20 cellular contexts compared by ENCODE assay signal in the genomic region with DNA sequence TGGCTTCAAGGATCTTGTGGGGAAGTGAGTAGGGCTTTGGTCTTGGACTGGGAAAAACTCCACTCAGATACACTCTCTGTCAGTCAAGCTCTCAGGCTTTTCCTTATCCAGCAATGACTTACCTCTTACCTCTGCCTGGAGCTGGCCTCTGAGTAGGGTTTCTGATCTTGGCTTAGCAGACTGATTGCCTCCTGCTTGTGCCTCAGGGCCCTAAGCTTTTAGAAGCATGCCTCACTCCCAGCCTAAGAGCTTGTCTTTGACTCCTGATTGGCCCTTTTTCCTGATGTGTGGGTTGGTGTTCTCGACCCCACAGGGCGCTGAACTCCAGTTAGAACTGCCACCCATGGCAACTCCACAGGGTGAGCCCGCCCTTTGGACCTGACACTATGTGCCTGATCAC.
DNase-seq lines count a peak whose midpoint lies in the region; ATAC-seq, FAIRE-seq and TF ChIP-seq lines count a peak whose summit lies in the region.
"Had no signal": no experiment of that assay in that cellular context is flagged by ENCODE, and none has a peak within 500 bp of the region (broad histone marks: within the 10 kb centered on the region; RNA-seq: fewer than 3 reads in every experiment).

No MANE protein-coding gene starts in this region.

- no peak overlapping the region for H3K4me2 ChIP-seq in H1 (ENCODE audit: insufficient read depth in 1 of 2, low read depth in 2 of 2, low read length in 2 of 2)

- no peaks in the 10 kb centered on the region for H3K9me3 Mint-ChIP-seq in HFFc6
- H3K9me3 Mint-ChIP-seq in neural crest cell: no peaks in the 10 kb centered on the region
- H3K9me3 Mint-ChIP-seq: CD8-positive, alpha-beta T cell had no signal

- H3K14ac ChIP-seq in H1 (ENCODE audit: insufficient read length): no peak overlapping the region

- H3K79me1 ChIP-seq in H1 (ENCODE audit: low read depth, low read length): no peaks in the 10 kb centered on the region

- no peak for TF ChIP-seq EP300 in H1 (IDR thresholded peaks at IDR 0.05; ENCODE audit: borderline replicate concordance in 1 of 2, low read depth in 2 of 2, low read length in 2 of 2)

- CTCF ChIA-PET in H1 (lab: Charles Lee; ENCODE audit: partially characterized antibody): interaction anchor here (1.1 to 4.1 kb wide), 7 partner anchors 8 to 86 kb away, joined by 3 to 28 read pairs (median 3); no protein-coding TSS in a partner anchor

- POLR2A ChIA-PET in H1 (lab: Charles Lee; ENCODE audit: partially characterized antibody): no interaction called here

- H3K4me1 Mint-ChIP-seq in HFFc6 (ENCODE audit: low read depth) (peaks cover 54% of the 10 kb centered on the region), neural crest cell (peaks cover 31% of the 10 kb centered on the region)
- H3K4me1 Mint-ChIP-seq: B cell, IgD-negative memory B cell had no signal

- peaks cover 0 to 3% (median 0%) of the 10 kb centered on the region in 4 experiments; a peak in 1 of 7 replicates for H3K27me3 ChIP-seq in H1 (replicated peaks in 1 of 4; ENCODE audit: control insufficient read depth in 3 of 4, extremely low read depth in 1 of 4, insufficient read depth in 3 of 4, low read length in 3 of 4)
- H3K27me3 ChIP-seq: BLaER1 treated with 17β-estradiol and CSF1 and Interleukin-3, amounts not matched to agents 10 nM and 100 nM had no signal

- DNase-seq in HFFc6 (no peak), H1 (ENCODE audit: low read depth in 1 of 2, low spot score in 2 of 2) (no peak), neural crest cell (ENCODE audit: low read depth, low spot score) (no peak), OCI-M1 (lab: John Stamatoyannopoulos, UW) (no peak), NCI-H1105 (lab: John Stamatoyannopoulos, UW) (no peak)
- DNase-seq: Calu3; CD8-positive, alpha-beta T cell; DND-41; EL; GM23248; HCEC 1CT had no signal

- H3K79me2 ChIP-seq in H1 (ENCODE audit: control insufficient read depth in 1 of 2, insufficient read depth in 2 of 2, low read length in 2 of 2): no peaks in the 10 kb centered on the region

- peaks cover 1% of the 10 kb centered on the region for H3K27me3 Mint-ChIP-seq in HFFc6 (ENCODE audit: insufficient read depth)
- H3K27me3 Mint-ChIP-seq in neural crest cell (ENCODE audit: low read depth): no peaks in the 10 kb centered on the region

- H3K56ac ChIP-seq in H1 (replicated peaks; ENCODE audit: insufficient read length, low read depth, low read length): no peak overlapping the region

- peaks cover 9% of the 10 kb centered on the region; the same call in 1 of the 2 replicates for H3K36me3 Mint-ChIP-seq in HFFc6 (ENCODE audit: low read depth)
- no peaks in the 10 kb centered on the region for H3K36me3 Mint-ChIP-seq in neural crest cell (ENCODE audit: low read depth)
- H3K36me3 Mint-ChIP-seq: CD8-positive, alpha-beta T cell; IgD-negative memory B cell had no signal

- H2AK5ac ChIP-seq in H1 (ENCODE audit: low read depth, low read length): no peak overlapping the region

- H4K20me1 ChIP-seq in H1 (replicated peaks in 1 of 2; ENCODE audit: control insufficient read depth in 1 of 2, insufficient read depth in 2 of 2, low read length in 2 of 2): no peaks in the 10 kb centered on the region
- H4K20me1 ChIP-seq: BLaER1 treated with 17β-estradiol and CSF1 and Interleukin-3, amounts not matched to agents 10 nM and 100 nM had no signal

- no peak overlapping the region for H4K8ac ChIP-seq in H1 (ENCODE audit: extremely low read depth, insufficient read depth, low read length)

- peaks cover 2% of the 10 kb centered on the region; the same call in 1 of the 2 replicates for H3K23me2 ChIP-seq in H1 (ENCODE audit: low read depth, low read length)

- no peaks in the 10 kb centered on the region for H3K9me3 ChIP-seq in H1 (ENCODE audit: insufficient read depth in 2 of 2, low read depth in 1 of 2, low read length in 1 of 2)
- H3K9me3 ChIP-seq: BLaER1 treated with 17β-estradiol and CSF1 and Interleukin-3, amounts not matched to agents 10 nM and 100 nM had no signal

- H3K18ac ChIP-seq in H1 (ENCODE audit: extremely low read depth, low read length): no peak overlapping the region

- peak overlapping the region; percentile 5 for H3K4ac ChIP-seq in H1 (replicated peaks; ENCODE audit: insufficient read length, low read depth, low read length)

- H3K4me3 ChIP-seq in H1 (ENCODE audit: extremely low read depth in 1 of 4, insufficient read depth in 2 of 4, low read depth in 3 of 4, low read length in 4 of 4): no peak overlapping the region
- H3K4me3 ChIP-seq: BLaER1 treated with 17β-estradiol and CSF1 and Interleukin-3, amounts not matched to agents 10 nM and 100 nM; GM23248 had no signal

- no peak overlapping the region for H3K23ac ChIP-seq in H1 (ENCODE audit: insufficient read length)

- H2BK12ac ChIP-seq in H1 (ENCODE audit: low read depth, low read length): no peak overlapping the region

- no peak overlapping the region for H4K5ac ChIP-seq in H1 (ENCODE audit: insufficient read length, low read depth, low read length)

- H3K27ac Mint-ChIP-seq in HFFc6: peak overlapping the region; percentile 51; the same call in 1 of the 2 replicates
- H3K27ac Mint-ChIP-seq in neural crest cell (ENCODE audit: unreplicated experiment): peak overlapping the region; percentile 39
- H3K27ac Mint-ChIP-seq: B cell; CD8-positive, alpha-beta T cell; IgD-negative memory B cell had no signal

- H3K27ac ChIP-seq in H1 (ENCODE audit: low read depth, low read length): no peak overlapping the region
- H3K27ac ChIP-seq: BLaER1 treated with 17β-estradiol and CSF1 and Interleukin-3, amounts not matched to agents 10 nM and 100 nM; GM23248 had no signal

- no peak for TF ChIP-seq POLR2A in H1 (IDR thresholded peaks at IDR 0.05; ENCODE audit: control extremely low read depth in 1 of 2, low read depth in 2 of 2, low read length in 2 of 2)

- no peak for TF ChIP-seq RAD21 in H1 (IDR thresholded peaks at IDR 0.05 in 1 of 2, conservative IDR thresholded peaks at IDR 0.05 in 1 of 2; ENCODE audit: low read depth in 2 of 2, low read length in 2 of 2)

- ATAC-seq in HG03135 (IDR thresholded peaks at IDR 0.05; ENCODE audit: unreplicated experiment): no peak
- ATAC-seq: CD8-positive, alpha-beta T cell; HepG2 had no signal

- no peak overlapping the region for H2BK120ac ChIP-seq in H1 (replicated peaks; ENCODE audit: low read depth, low read length)

- no peak overlapping the region for H2BK15ac ChIP-seq in H1 (ENCODE audit: low read length)

- no peak overlapping the region for H3K9ac ChIP-seq in H1 (replicated peaks in 1 of 4; ENCODE audit: extremely low read depth in 1 of 4, low read depth in 3 of 4, low read length in 3 of 4)
- H3K9ac ChIP-seq: BLaER1 treated with 17β-estradiol and CSF1 and Interleukin-3, amounts not matched to agents 10 nM and 100 nM; GM23248 had no signal

- H3K36me3 ChIP-seq in H1 (ENCODE audit: control insufficient read depth in 2 of 4, insufficient read depth in 4 of 4, low read length in 3 of 4): no peaks in the 10 kb centered on the region
- H3K36me3 ChIP-seq: BLaER1 treated with 17β-estradiol and CSF1 and Interleukin-3, amounts not matched to agents 10 nM and 100 nM had no signal

- WGBS in H1 (ENCODE audit: extremely low coverage in 1 of 2, insufficient coverage in 1 of 2, insufficient read length in 1 of 2, insufficient replicate concordance in 2 of 2, low coverage in 1 of 2, low lambda C conversion rate in 2 of 2, missing lambda C conversion rate in 1 of 2), 2 experiments: 82% methylated on average over 3 of the region's 3 CpGs; no CpG with 5 or more reads in 1 of the 2 experiments

- H4K91ac ChIP-seq in H1 (replicated peaks; ENCODE audit: insufficient read length, low read length): no peak overlapping the region

- no peak overlapping the region for H2BK20ac ChIP-seq in H1 (ENCODE audit: low read length)

- H2AFZ ChIP-seq in H1 (ENCODE audit: low read length): no peak overlapping the region
- H2AFZ ChIP-seq: GM23248 had no signal

- H2BK5ac ChIP-seq in H1 (ENCODE audit: low read depth, low read length): no peak overlapping the region

- FAIRE-seq in H1 (lab: Jason Lieb, UNC): no peak
- FAIRE-seq: G401.6, GM12892, GM18507, H54, HepG2 had no signal

- no peak for TF ChIP-seq CTCF in HFFc6 (IDR thresholded peaks at IDR 0.05)
- TF ChIP-seq CTCF in H1 (IDR thresholded peaks at IDR 0.05; ENCODE audit: control extremely low read depth in 1 of 3, insufficient read depth in 1 of 3, low read depth in 1 of 3, low read length in 3 of 3): no peak
- no peak for TF ChIP-seq CTCF in neural crest cell (conservative IDR thresholded peaks at IDR 0.05)

- H3K4me3 Mint-ChIP-seq in HFFc6 (no peak overlapping the region), neural crest cell (no peak overlapping the region)
- H3K4me3 Mint-ChIP-seq: B cell; CD8-positive, alpha-beta T cell; IgD-negative memory B cell had no signal

- H3K4me1 ChIP-seq in H1 (replicated peaks in 1 of 4; ENCODE audit: control insufficient read depth in 3 of 4, insufficient read depth in 4 of 4, low read length in 3 of 4): no peaks in the 10 kb centered on the region; a peak in 3 of 7 replicates

TF ChIP-seq in H1, 55 proteins besides CTCF, POLR2A, EP300 and RAD21:
- TF ChIP-seq ZNF274 (IDR thresholded peaks at IDR 0.05; ENCODE audit: borderline replicate concordance, extremely low read depth, low read length): no peak
- TF ChIP-seq NANOG (IDR thresholded peaks at IDR 0.05; ENCODE audit: insufficient read depth, low read depth, low read length, poor library complexity, severe bottlenecking): no peak
- TF ChIP-seq EZH2 (IDR thresholded peaks at IDR 0.05; ENCODE audit: low read depth, low read length, severe bottlenecking): no peak
- no peak for TF ChIP-seq JUND (IDR thresholded peaks at IDR 0.05; ENCODE audit: low read length)
- no peak for TF ChIP-seq E2F6 (IDR thresholded peaks at IDR 0.05)
- no peak for TF ChIP-seq RFX5 (IDR thresholded peaks at IDR 0.05; ENCODE audit: borderline replicate concordance, low read depth, low read length)
- no peak for TF ChIP-seq CHD1 (IDR thresholded peaks at IDR 0.05; ENCODE audit: low read depth, low read length)
- no peak for TF ChIP-seq SIX5 (IDR thresholded peaks at IDR 0.05; ENCODE audit: low read depth, low read length)
- no peak for TF ChIP-seq CBX8 (IDR thresholded peaks at IDR 0.05; ENCODE audit: borderline replicate concordance, low read depth, low read length)
- no peak for TF ChIP-seq ASH2L (IDR thresholded peaks at IDR 0.05; ENCODE audit: low read length)
- TF ChIP-seq SP1 (IDR thresholded peaks at IDR 0.05; ENCODE audit: low read depth, low read length): no peak
- no peak for TF ChIP-seq POLR2AphosphoS5 (IDR thresholded peaks at IDR 0.05; ENCODE audit: low read depth, low read length)
